ENCODE assay signal across 9 cellular contexts in genomic region chr6:37141291-37142046, GRCh38. TPM values are rescaled to one million over a fixed set of nuclear protein-coding genes. Genes with fewer than 3 reads are reported as not detected.
A peak's percentile ranks its signal among the peaks of the same experiment; 100 is the strongest.
DNase-seq lines count a peak whose midpoint lies in the region; ATAC-seq, FAIRE-seq and TF ChIP-seq lines count a peak whose summit lies in the region.
"Had no signal": no experiment of that assay in that cellular context is flagged by ENCODE, and none has a peak within 500 bp of the region (broad histone marks: within the 10 kb centered on the region; RNA-seq: fewer than 3 reads in every experiment).

No MANE protein-coding gene starts in this region.

- no peak overlapping the region for H3K4me2 ChIP-seq in K562 (ENCODE audit: insufficient read depth, low read length)

- peaks cover 11 to 37% (median 18%) of the 10 kb centered on the region in 4 donors for H3K4me1 Mint-ChIP-seq in CD4-positive, CD25-positive, alpha-beta regulatory T cell
- peaks cover 68% of the 10 kb centered on the region for H3K4me1 Mint-ChIP-seq in mesothelial cell of epicardium

- no peaks in the 10 kb centered on the region for H4K20me1 ChIP-seq in K562 (replicated peaks; ENCODE audit: control insufficient read depth, insufficient read depth, low read length)

- POLR2A ChIA-PET in K562 (lab: Yijun Ruan, JAX), result interaction anchor here (0.7 to 1.4 kb wide), 7 partner anchors 7 to 374 kb away, joined by 3 to 6 read pairs (median 4); no protein-coding TSS in a partner anchor

- H3K79me2 ChIP-seq in K562 (ENCODE audit: control insufficient read depth, insufficient read depth, low read length), result no peaks in the 10 kb centered on the region

- peaks cover 11% of the 10 kb centered on the region for H3K4me1 ChIP-seq in CD4-positive, CD25-positive, alpha-beta regulatory T cell (ENCODE audit: control insufficient read depth, insufficient read depth, low read length, poor library complexity, severe bottlenecking)
- H3K4me1 ChIP-seq in K562 (replicated peaks in 1 of 2; ENCODE audit: control insufficient read depth in 2 of 2, insufficient read depth in 2 of 2, low read length in 2 of 2) (peaks cover 12 to 27% of the 10 kb centered on the region in 2 experiments), spleen (peaks cover 0 to 33% (median 8%) of the 10 kb centered on the region in 6 donors)

- no peak overlapping the region for H3K4me3 ChIP-seq in CD4-positive, CD25-positive, alpha-beta regulatory T cell (ENCODE audit: low read depth, low read length)
- H3K4me3 ChIP-seq in K562 (no peak overlapping the region), spleen (no peak overlapping the region)
- H3K4me3 ChIP-seq: lung had no signal

- CTCF ChIA-PET in K562 (lab: Yijun Ruan, JAX; ENCODE audit: low intra/inter-chr PET ratio), result no interaction called here

- TF ChIP-seq EP300 in K562 (IDR thresholded peaks at IDR 0.05; ENCODE audit: low read length), result no peak

- no peaks in the 10 kb centered on the region for H3K36me3 Mint-ChIP-seq in CD4-positive, CD25-positive, alpha-beta regulatory T cell
- no peaks in the 10 kb centered on the region for H3K36me3 Mint-ChIP-seq in mesothelial cell of epicardium

- no TSS peak for BruUV-seq in K562 (replicated peaks; lab: Mats Ljungman, UMichigan)

- no peak for TF ChIP-seq RAD21 in K562 (CRISPR knock-in tag; conservative IDR thresholded peaks at IDR 0.05 in 1 of 2, IDR thresholded peaks at IDR 0.05 in 1 of 2)

- no peak for DNase-seq in CD4-positive, CD25-positive, alpha-beta regulatory T cell
- peak; percentile 73 for DNase-seq in M059J (ENCODE audit: low read depth)
- DNase-seq in K562 (ENCODE audit: extremely low read depth in 1 of 4, low spot score in 3 of 4), result no peak
- DNase-seq in mesothelial cell of epicardium (ENCODE audit: low spot score in 2 of 2, unreplicated experiment in 2 of 2), result no peak
- no peak for DNase-seq in NCI-H1105 treated with DMSO at 0.1 percent for 48 hours (lab: John Stamatoyannopoulos, UW)
- no peak for DNase-seq in spleen
- no peak for DNase-seq in erythroblast (lab: John Stamatoyannopoulos, UW)
- no peak for DNase-seq in T1000 (lab: John Stamatoyannopoulos, UW)

- in situ Hi-C loops in K562 (cut with MboI), result no loop called here

- WGBS in K562 (ENCODE audit: insufficient coverage, low coverage, missing lambda C conversion rate), result 54% methylated on average over 5 of the region's 5 CpGs
- 53 to 68% (median 60%) methylated on average over 5 of the region's 5 CpGs for WGBS in spleen, 5 donors

- intact Hi-C loops in K562 (cut with micrococcal nuclease), result no loop called here
- intact Hi-C loops in spleen (cut with DNase I; ENCODE audit: low total_unique reads), result no loop called here

- no peaks in the 10 kb centered on the region for H3K36me3 ChIP-seq in CD4-positive, CD25-positive, alpha-beta regulatory T cell (ENCODE audit: control insufficient read depth, insufficient read depth, low read length)
- no peaks in the 10 kb centered on the region for H3K36me3 ChIP-seq in K562 (ENCODE audit: control insufficient read depth, insufficient read depth, low read length)
- no peaks in the 10 kb centered on the region for H3K36me3 ChIP-seq in spleen

- no peaks in the 10 kb centered on the region for H3K9me3 Mint-ChIP-seq in CD4-positive, CD25-positive, alpha-beta regulatory T cell
- H3K9me3 Mint-ChIP-seq in mesothelial cell of epicardium, result no peaks in the 10 kb centered on the region

- ATAC-seq in CD4-positive, CD25-positive, alpha-beta regulatory T cell (ENCODE audit: low read depth in 2 of 2), result no peak
- no peak for ATAC-seq in K562

- H3K9me1 ChIP-seq in K562 (ENCODE audit: control insufficient read depth, insufficient read depth, low read length), result no peaks in the 10 kb centered on the region

- H3K27me3 ChIP-seq in CD4-positive, CD25-positive, alpha-beta regulatory T cell (ENCODE audit: control insufficient read depth, insufficient read depth, low read length), result no peaks in the 10 kb centered on the region
- H3K27me3 ChIP-seq in K562 (ENCODE audit: control insufficient read depth in 2 of 2, insufficient read depth in 2 of 2, low read length in 2 of 2), result no peaks in the 10 kb centered on the region
- no peaks in the 10 kb centered on the region for H3K27me3 ChIP-seq in spleen (replicated peaks in 1 of 7)

- H3K27ac Mint-ChIP-seq in CD4-positive, CD25-positive, alpha-beta regulatory T cell, result peak overlapping the region in 2 of 3 donors; percentile 26 to 32
- peak overlapping the region; percentile 90 for H3K27ac Mint-ChIP-seq in mesothelial cell of epicardium

- H3K4me3 Mint-ChIP-seq in CD4-positive, CD25-positive, alpha-beta regulatory T cell, result no peak overlapping the region
- H3K4me3 Mint-ChIP-seq in mesothelial cell of epicardium, result no peak overlapping the region

- peaks cover 4% of the 10 kb centered on the region for H3K27me3 Mint-ChIP-seq in CD4-positive, CD25-positive, alpha-beta regulatory T cell
- no peaks in the 10 kb centered on the region for H3K27me3 Mint-ChIP-seq in mesothelial cell of epicardium (ENCODE audit: low read depth)

- no peak for TF ChIP-seq CTCF in K562 (IDR thresholded peaks at IDR 0.05 in 2 of 3, conservative IDR thresholded peaks at IDR 0.05 in 1 of 3; ENCODE audit: insufficient read depth in 2 of 3, low read depth in 1 of 3, low read length in 3 of 3)
- no peak for TF ChIP-seq CTCF in mesothelial cell of epicardium (IDR thresholded peaks at IDR 0.05; ENCODE audit: unreplicated experiment)
- no peak for TF ChIP-seq CTCF in spleen (IDR thresholded peaks at IDR 0.05 in 8 of 11, conservative IDR thresholded peaks at IDR 0.05 in 3 of 11)

- no peak overlapping the region for H2AFZ ChIP-seq in K562 (ENCODE audit: low read depth, low read length)

- no peak overlapping the region for H3K27ac ChIP-seq in CD4-positive, CD25-positive, alpha-beta regulatory T cell (ENCODE audit: insufficient read depth, low read length, poor library complexity, severe bottlenecking)
- H3K27ac ChIP-seq in K562 (ENCODE audit: extremely low read depth, low read depth, low read length), result no peak overlapping the region
- peak overlapping the region in 4 of 8 donors; percentile 13 to 61 (median 46) for H3K27ac ChIP-seq in spleen

- peak; percentile 42 for FAIRE-seq in K562 (lab: Jason Lieb, UNC)

- no peaks in the 10 kb centered on the region for H3K9me3 ChIP-seq in CD4-positive, CD25-positive, alpha-beta regulatory T cell (ENCODE audit: control insufficient read depth in 2 of 2, low read length in 2 of 2)
- H3K9me3 ChIP-seq in K562 (replicated peaks; ENCODE audit: control insufficient read depth, insufficient read depth, low read depth, low read length), result no peaks in the 10 kb centered on the region
- no peaks in the 10 kb centered on the region for H3K9me3 ChIP-seq in spleen

- no peak for TF ChIP-seq POLR2A in K562 (conservative IDR thresholded peaks at IDR 0.05)
- TF ChIP-seq POLR2A in spleen (IDR thresholded peaks at IDR 0.05), result no peak
- TF ChIP-seq POLR2A in erythroblast (IDR thresholded peaks at IDR 0.05; ENCODE audit: low read length), result no peak

- no peak overlapping the region for H3K9ac ChIP-seq in K562 (ENCODE audit: insufficient read depth in 1 of 2, low read depth in 2 of 2, low read length in 2 of 2)

TF ChIP-seq in K562, 482 proteins besides CTCF, POLR2A, EP300 and RAD21 (continues in another document):
- TF ChIP-seq BRD4 (IDR thresholded peaks at IDR 0.05), result no peak
- TF ChIP-seq PKNOX1 (IDR thresholded peaks at IDR 0.05), result no peak
- no peak for TF ChIP-seq ETS1 (conservative IDR thresholded peaks at IDR 0.05; ENCODE audit: control insufficient read depth, low read depth, low read length)
- no peak for TF ChIP-seq RBBP5 (IDR thresholded peaks at IDR 0.05; ENCODE audit: borderline replicate concordance, insufficient read depth, low read length, poor library complexity, severe bottlenecking)

RNA-seq across cellular contexts. Expression of gene PIM1, which starts 28.5 kb away (rescaled TPM):
- total RNA-seq in CD4-positive, CD25-positive, alpha-beta regulatory T cell, result 161 TPM
- 100 to 1,000 TPM; 105 to 149 (median 127) TPM for polyA plus RNA-seq in CD4-positive, CD25-positive, alpha-beta regulatory T cell
- 15.2 and 22.0 TPM in 2 replicates for total RNA-seq in M059J (2014; rRNA removed; shearing (Covaris generic))
- 217 and 312 TPM in 2 replicates for total RNA-seq in K562 (2011; cell fraction: chromatin; rRNA removed; ENCODE audit: low replicate concordance)
- 221 and 239 TPM in 2 replicates for total RNA-seq in K562 (2011; cell fraction: nucleolus; rRNA removed)
- total RNA-seq in K562 (2011; cell fraction: nucleoplasm; rRNA removed), result 299 and 384 TPM in 2 replicates
- total RNA-seq in K562 (2014; rRNA removed) (169 and 190 TPM in 2 replicates), K562 (2014; rRNA removed; fragmentation: Illumina TruSeq; extraction: Trizol) (175 and 193 TPM in 2 replicates), K562 (2015; rRNA removed; fragmentation: Illumina TruSeq; extraction: Trizol) (211 and 212 TPM in 2 replicates), K562 (2021) (358 and 364 TPM in 2 replicates), mesothelial cell of epicardium (26.2 to 30.3 TPM (median 28.6 TPM) in 3 replicates), spleen (100 to 1,000 TPM in 3 of 7 donors, 10 to 100 TPM in 4; 34.8 to 176 (median 91.5) TPM)
- polyA plus RNA-seq in K562 (2011; rRNA removed) (296 and 429 TPM in 2 replicates), K562 (2014; fragmentation: Illumina TruSeq; extraction: Trizol) (574 and 789 TPM in 2 replicates), K562 (2014; fragmentation: Nextera tagmentation; extraction: Ambion mirVana) (10 to 100 TPM; 19.0 to 62.4 TPM), K562 (2014; rRNA removed) (235 and 249 TPM in 2 replicates), spleen (10 to 100 TPM; 22.1 to 37.3 (median 22.3) TPM)
- 314 and 336 TPM in 2 replicates for polyA plus RNA-seq in K562 (2011; cell fraction: cytosol; rRNA removed)
- polyA plus RNA-seq in K562 (2011; cell fraction: nucleus; rRNA removed), result 653 and 742 TPM in 2 replicates
- 412 and 745 TPM in 2 replicates for polyA plus RNA-seq in K562 (2012)
- polyA minus RNA-seq in K562 (2011; rRNA and poly(A)+ RNA removed), result 158 and 187 TPM in 2 replicates
- polyA minus RNA-seq in K562 (2011; cell fraction: cytosol; rRNA and poly(A)+ RNA removed), result 162 and 207 TPM in 2 replicates
- polyA minus RNA-seq in K562 (2011; cell fraction: nucleus; rRNA and poly(A)+ RNA removed), result 177 and 202 TPM in 2 replicates
